19 cellular contexts compared by ENCODE assay signal in genomic region chr2:215357660-215358059, GRCh38.
"Had no signal": no experiment of that assay in that cellular context is flagged by ENCODE, and none has a peak within 500 bp of the region (broad histone marks: within the 10 kb centered on the region; RNA-seq: fewer than 3 reads in every experiment).

No MANE protein-coding gene starts in this region.

- H3K4me1 Mint-ChIP-seq: activated CD4-positive, alpha-beta T cell treated with anti-CD3 and anti-CD28 coated beads for 36 hours; activated naive CD8-positive, alpha-beta T cell treated with anti-CD3 and anti-CD28 coated beads, Interleukin-2, amount 10 ng/mL, durations not matched to agents 7 days and 5 days; nephron progenitor cell had no signal

- H3K9me3 ChIP-seq: esophagus muscularis mucosa, tibial nerve, uterus had no signal

- H3K4me1 ChIP-seq: tibial nerve, uterus had no signal

- H3K4me3 Mint-ChIP-seq: activated CD4-positive, alpha-beta T cell treated with anti-CD3 and anti-CD28 coated beads for 36 hours; activated naive CD8-positive, alpha-beta T cell treated with anti-CD3 and anti-CD28 coated beads, Interleukin-2, amount 10 ng/mL, durations not matched to agents 7 days and 5 days; dendritic cell treated with granulocyte-macrophage colony-stimulating factor and Interleukin-4, amounts not matched to agents 40 ng/mL and 50 ng/mL, for 4 days; nephron progenitor cell; stimulated activated naive CD8-positive, alpha-beta T cell treated with anti-CD3 and anti-CD28 coated beads, Interleukin-15, Interleukin-2, amounts not matched to agents 100 ng/mL and 50 ng/mL, for 24 hours; WTC11 had no signal

- H3K4me3 ChIP-seq: esophagus muscularis mucosa, lung, tibial nerve, uterus had no signal

- H3K27me3 Mint-ChIP-seq: activated CD4-positive, alpha-beta T cell treated with anti-CD3 and anti-CD28 coated beads for 36 hours; activated naive CD8-positive, alpha-beta T cell treated with anti-CD3 and anti-CD28 coated beads, Interleukin-2, amount 10 ng/mL, durations not matched to agents 7 days and 5 days; dendritic cell treated with granulocyte-macrophage colony-stimulating factor and Interleukin-4, amounts not matched to agents 40 ng/mL and 50 ng/mL, for 4 days; stimulated activated naive CD8-positive, alpha-beta T cell treated with anti-CD3 and anti-CD28 coated beads, Interleukin-15, Interleukin-2, amounts not matched to agents 100 ng/mL and 50 ng/mL, for 24 hours had no signal

- H3K27me3 ChIP-seq: esophagus muscularis mucosa, tibial nerve, uterus had no signal

- ATAC-seq: activated CD4-positive, alpha-beta T cell treated with anti-CD3 and anti-CD28 coated beads for 36 hours had no signal

- H3K9me3 Mint-ChIP-seq: activated naive CD8-positive, alpha-beta T cell treated with anti-CD3 and anti-CD28 coated beads, Interleukin-2, amount 10 ng/mL, durations not matched to agents 7 days and 5 days; activated T-helper 2 cell treated with anti-CD3 and anti-CD28 coated beads, Interferon-gamma antibody, Interleukin-2, Interleukin-4, amounts not matched to agents 10 μg/mL and 5 μg/mL and 100 μg/mL, durations not matched to agents 14 hours and 24 hours and 36 hours; dendritic cell treated with granulocyte-macrophage colony-stimulating factor and Interleukin-4, amounts not matched to agents 40 ng/mL and 50 ng/mL, for 4 days; nephron progenitor cell; stimulated activated naive CD8-positive, alpha-beta T cell treated with anti-CD3 and anti-CD28 coated beads, Interleukin-15, Interleukin-2, amounts not matched to agents 100 ng/mL and 50 ng/mL, for 24 hours; WTC11 had no signal

- H3K36me3 ChIP-seq: uterus had no signal

- DNase-seq: activated CD4-positive, alpha-beta T cell treated with anti-CD3 and anti-CD28 coated beads for 36 hours; activated CD4-positive, alpha-beta T cell treated with anti-CD3 and anti-CD28 coated beads, Interleukin-2, amount 50 U/mL, for 48 hours; activated naive CD4-positive, alpha-beta T cell treated with Interleukin-2 at 50 U/mL for 16 hours; activated naive CD8-positive, alpha-beta T cell treated with anti-CD3 and anti-CD28 coated beads, Interleukin-2, amount 10 ng/mL, durations not matched to agents 7 days and 5 days; activated T-cell treated with anti-CD3 and anti-CD28 coated beads, Interleukin-2, amount 50 U/mL, for 1 hour; effector memory CD4-positive, alpha-beta T cell; foreskin melanocyte; glutamatergic neuron; kidney; nephron progenitor cell; occipital lobe; uterus had no signal

- H3K27ac Mint-ChIP-seq: activated CD4-positive, alpha-beta T cell treated with anti-CD3 and anti-CD28 coated beads for 36 hours; activated naive CD8-positive, alpha-beta T cell treated with anti-CD3 and anti-CD28 coated beads, Interleukin-2, amount 10 ng/mL, durations not matched to agents 7 days and 5 days; activated T-helper 2 cell treated with anti-CD3 and anti-CD28 coated beads, Interferon-gamma antibody, Interleukin-2, Interleukin-4, amounts not matched to agents 10 μg/mL and 5 μg/mL and 100 μg/mL, durations not matched to agents 14 hours and 24 hours and 36 hours; dendritic cell treated with granulocyte-macrophage colony-stimulating factor and Interleukin-4, amounts not matched to agents 40 ng/mL and 50 ng/mL, for 4 days; nephron progenitor cell; stimulated activated naive CD8-positive, alpha-beta T cell treated with anti-CD3 and anti-CD28 coated beads, Interleukin-15, Interleukin-2, amounts not matched to agents 100 ng/mL and 50 ng/mL, for 24 hours; WTC11 had no signal
